Comparison of ENCODE assay signal across 28 cellular contexts in genomic region chr10:126037946-126038345, GRCh38.
DNase-seq lines count a peak whose midpoint lies in the region; ATAC-seq and TF ChIP-seq lines count a peak whose summit lies in the region.
"Had no signal": no experiment of that assay in that cellular context is flagged by ENCODE, and none has a peak within 500 bp of the region (broad histone marks: within the 10 kb centered on the region; RNA-seq: fewer than 3 reads in every experiment).

No MANE protein-coding gene starts in this region.

- H3K27me3 Mint-ChIP-seq in natural killer cell (ENCODE audit: low read depth in 2 of 2) (no peaks in the 10 kb centered on the region), WTC11 (ENCODE audit: low read depth) (no peaks in the 10 kb centered on the region), memory B cell (no peaks in the 10 kb centered on the region)
- H3K27me3 Mint-ChIP-seq in natural killer cell treated with Interleukin-12 subunit alpha and Interleukin-12 subunit beta and Interleukin-15 and Interleukin-18, amount 100 ng/mL, for 72 hours, result peaks cover 0 to 3% of the 10 kb centered on the region in 2 donors

- no peaks in the 10 kb centered on the region for H3K9me3 Mint-ChIP-seq in natural killer cell
- no peaks in the 10 kb centered on the region for H3K9me3 Mint-ChIP-seq in natural killer cell treated with Interleukin-12 subunit alpha and Interleukin-12 subunit beta and Interleukin-15 and Interleukin-18, amount 100 ng/mL, for 72 hours
- H3K9me3 Mint-ChIP-seq in WTC11, result peaks cover 17% of the 10 kb centered on the region
- peaks cover 3% of the 10 kb centered on the region for H3K9me3 Mint-ChIP-seq in memory B cell

- ATAC-seq in natural killer cell (no peak), WTC11 (peak; percentile 31; the same call in 1 of the 2 replicates), memory B cell (ENCODE audit: low read depth) (no peak), GM21447 (IDR thresholded peaks at IDR 0.05; ENCODE audit: unreplicated experiment) (no peak)
- ATAC-seq in natural killer cell treated with Interleukin-12 subunit alpha and Interleukin-12 subunit beta and Interleukin-15 and Interleukin-18, amount 100 ng/mL, for 72 hours, result no peak
- ATAC-seq: CD8-positive, alpha-beta T cell; GM12878 had no signal

- H3K27ac Mint-ChIP-seq in natural killer cell (peak overlapping the region; percentile 98 to 99), WTC11 (no peak overlapping the region), memory B cell (peak overlapping the region; percentile 100)
- no peak overlapping the region for H3K27ac Mint-ChIP-seq in natural killer cell treated with Interleukin-12 subunit alpha and Interleukin-12 subunit beta and Interleukin-15 and Interleukin-18, amount 100 ng/mL, for 72 hours
- H3K27ac Mint-ChIP-seq: CD8-positive, alpha-beta T cell had no signal

- TF ChIP-seq CTCF in natural killer cell (IDR thresholded peaks at IDR 0.05), result no peak
- no peak for TF ChIP-seq CTCF in WTC11 (IDR thresholded peaks at IDR 0.05)

- CTCF ChIA-PET in WTC11 (lab: Charles Lee), result interaction anchor here (1.2 to 1.6 kb wide), 2 partner anchors 61 to 103 kb away, joined by 3 to 4 read pairs; no protein-coding TSS in a partner anchor

- intact Hi-C loops in natural killer cell (cut with micrococcal nuclease), result no loop called here

- H3K4me3 Mint-ChIP-seq in natural killer cell, result no peak overlapping the region
- H3K4me3 Mint-ChIP-seq in natural killer cell treated with Interleukin-12 subunit alpha and Interleukin-12 subunit beta and Interleukin-15 and Interleukin-18, amount 100 ng/mL, for 72 hours, result no peak overlapping the region
- no peak overlapping the region for H3K4me3 Mint-ChIP-seq in WTC11
- H3K4me3 Mint-ChIP-seq in memory B cell, result no peak overlapping the region
- H3K4me3 Mint-ChIP-seq: CD8-positive, alpha-beta T cell had no signal

- POLR2A ChIA-PET in WTC11 (lab: Charles Lee), result no interaction called here

- no peak for DNase-seq in natural killer cell
- DNase-seq in natural killer cell treated with Interleukin-12 subunit alpha and Interleukin-12 subunit beta and Interleukin-15 and Interleukin-18, amount 100 ng/mL, for 72 hours (ENCODE audit: low spot score), result no peak
- DNase-seq in WTC11 (ENCODE audit: low spot score), result no peak
- DNase-seq in memory B cell (ENCODE audit: low spot score in 2 of 2), result no peak
- DNase-seq in NCI-H2227 (lab: John Stamatoyannopoulos, UW; ENCODE audit: unreplicated experiment), result no peak
- no peak for DNase-seq in OCI-M2 (lab: John Stamatoyannopoulos, UW; ENCODE audit: unreplicated experiment)
- no peak for DNase-seq in effector CD8-positive, alpha-beta T cell (lab: John Stamatoyannopoulos, UW)
- DNase-seq: 8988T; AML-193; C1 segment of cervical spinal cord; Caco-2; CD8-positive, alpha-beta T cell; DMS79; EL; GDM1; GOT3; HCEC 1CT; MV-4-11; NCI-H1105; NCI-H1436 treated with DMSO at 0.1 percent for 48 hours; NCI-H187 treated with DMSO at 0.1 percent for 48 hours; NCI-H2171 treated with DMSO at 0.1 percent for 48 hours; NCI-H524; NCI-H748 treated with DMSO at 0.1 percent for 48 hours; Right ventricle myocardium superior; RPMI8226 had no signal

- H3K4me1 Mint-ChIP-seq in natural killer cell (peaks cover 20 to 30% of the 10 kb centered on the region in 2 donors), WTC11 (peaks cover 19% of the 10 kb centered on the region), memory B cell (peaks cover 36% of the 10 kb centered on the region)
- H3K4me1 Mint-ChIP-seq in natural killer cell treated with Interleukin-12 subunit alpha and Interleukin-12 subunit beta and Interleukin-15 and Interleukin-18, amount 100 ng/mL, for 72 hours (ENCODE audit: low read depth in 2 of 2), result peaks cover 21 to 24% of the 10 kb centered on the region in 2 donors

- H3K36me3 Mint-ChIP-seq in natural killer cell (peaks cover 10% of the 10 kb centered on the region), WTC11 (peaks cover 6% of the 10 kb centered on the region), memory B cell (no peaks in the 10 kb centered on the region)
- peaks cover 6% of the 10 kb centered on the region for H3K36me3 Mint-ChIP-seq in natural killer cell treated with Interleukin-12 subunit alpha and Interleukin-12 subunit beta and Interleukin-15 and Interleukin-18, amount 100 ng/mL, for 72 hours
- H3K36me3 Mint-ChIP-seq: CD8-positive, alpha-beta T cell had no signal

TF ChIP-seq in WTC11, 78 proteins besides CTCF, POLR2A, EP300 and RAD21:
- TF ChIP-seq ZNF416 (CRISPR knock-in tag; IDR thresholded peaks at IDR 0.05) (no peak), ESRRA (CRISPR knock-in tag; IDR thresholded peaks at IDR 0.05; ENCODE audit: borderline replicate concordance) (no peak), FOXP1 (CRISPR knock-in tag; IDR thresholded peaks at IDR 0.05; ENCODE audit: borderline replicate concordance) (no peak)

Comparison
In these comparisons a context has a peak if more than half of its experiments do, and no peak if none do; other contexts are left out.
1. H3K27ac Mint-ChIP-seq: peak in natural killer cell (2 of 2) and memory B cell (single experiment); none in natural killer cell treated with Interleukin-12 subunit alpha and Interleukin-12 subunit beta and Interleukin-15 and Interleukin-18, amount 100 ng/mL, for 72 hours (0 of 2) and WTC11 (single experiment).